ENCODE assay signal across 8 cellular contexts in genomic region chr17:48624544-48625501, GRCh38. TPM values are rescaled to one million over a fixed set of nuclear protein-coding genes. Genes with fewer than 3 reads are reported as not detected.
DNase-seq lines count a peak whose midpoint lies in the region; ATAC-seq and TF ChIP-seq lines count a peak whose summit lies in the region.

No MANE protein-coding gene starts in this region.

- H3F3A ChIP-seq in GM23338 (replicated peaks; ENCODE audit: low read depth) = peaks cover 50% of the 10 kb centered on the region

- H3K9me3 Mint-ChIP-seq in GM23338 = peaks cover 4% of the 10 kb centered on the region; the same call in 2 of the 3 replicates
- no peaks in the 10 kb centered on the region for H3K9me3 Mint-ChIP-seq in activated CD8-positive, alpha-beta T cell treated with anti-CD3 and anti-CD28 coated beads for 36 hours

- peak overlapping the region; percentile 80 for H3K4me2 ChIP-seq in GM23338

- no peaks in the 10 kb centered on the region for H3K79me2 ChIP-seq in GM23338 (replicated peaks; ENCODE audit: insufficient read depth)

- H3K4me1 ChIP-seq in GM23338 (ENCODE audit: insufficient read depth) (peaks cover 18% of the 10 kb centered on the region), iPS-20b (ENCODE audit: insufficient read depth, low read length) (no peaks in the 10 kb centered on the region), testis (peaks cover 7% of the 10 kb centered on the region)

- no peak for TF ChIP-seq POLR2A in testis (IDR thresholded peaks at IDR 0.05)

- POLR2A ChIA-PET in activated CD8-positive, alpha-beta T cell treated with anti-CD3 and anti-CD28 coated beads for 36 hours (lab: Charles Lee) = interaction anchor here (0.8 to 3.2 kb wide), 4 partner anchors 11 to 517 kb away, joined by 3 to 19 read pairs (median 3); partner anchors contain the start of genes HOXB8 and SNX11

- H3K36me3 ChIP-seq in GM23338 (ENCODE audit: insufficient read depth) (no peaks in the 10 kb centered on the region), iPS-20b (ENCODE audit: insufficient read depth, low read depth, low read length) (no peaks in the 10 kb centered on the region), testis (ENCODE audit: low read depth, missing control alignments) (no peaks in the 10 kb centered on the region)

- H3K27me3 Mint-ChIP-seq in GM23338 (ENCODE audit: insufficient read depth, low read depth, poor library complexity) = peaks cover 97% of the 10 kb centered on the region
- H3K27me3 Mint-ChIP-seq in activated CD8-positive, alpha-beta T cell treated with anti-CD3 and anti-CD28 coated beads for 36 hours = peaks cover 76% of the 10 kb centered on the region

- H3K27ac Mint-ChIP-seq in GM23338 = no peak overlapping the region
- no peak overlapping the region for H3K27ac Mint-ChIP-seq in activated CD8-positive, alpha-beta T cell treated with anti-CD3 and anti-CD28 coated beads for 36 hours

- 1% methylated on average over 38 to 55 of the region's 67 CpGs for WGBS in testis, 2 donors

- H3K9me3 ChIP-seq in iPS-20b (ENCODE audit: insufficient read depth, low read depth, low read length) = peaks cover 19% of the 10 kb centered on the region
- H3K9me3 ChIP-seq in testis = no peaks in the 10 kb centered on the region

- H3K27me3 ChIP-seq in GM23338 (ENCODE audit: insufficient read depth) (peaks cover 100% of the 10 kb centered on the region), iPS-20b (ENCODE audit: insufficient read depth, low read length) (peaks cover 100% of the 10 kb centered on the region), testis (no peaks in the 10 kb centered on the region)

- H3K9me2 ChIP-seq in GM23338 (ENCODE audit: insufficient read depth) = no peaks in the 10 kb centered on the region

- peaks cover 10% of the 10 kb centered on the region for H3K4me1 Mint-ChIP-seq in GM23338
- H3K4me1 Mint-ChIP-seq in activated CD8-positive, alpha-beta T cell treated with anti-CD3 and anti-CD28 coated beads for 36 hours (ENCODE audit: low read depth) = peaks cover 8% of the 10 kb centered on the region

- H3K4me3 Mint-ChIP-seq in GM23338 = peak overlapping the region; percentile 59; the same call in 2 of the 3 replicates
- peak overlapping the region; percentile 77 for H3K4me3 Mint-ChIP-seq in activated CD8-positive, alpha-beta T cell treated with anti-CD3 and anti-CD28 coated beads for 36 hours

- H4K20me1 ChIP-seq in GM23338 (replicated peaks; ENCODE audit: insufficient read depth) = peaks cover 61% of the 10 kb centered on the region

- no peak overlapping the region for H3K9ac ChIP-seq in iPS-20b (ENCODE audit: low read depth, low read length)

- H2AFZ ChIP-seq in GM23338 = no peak overlapping the region

- no peak for TF ChIP-seq CTCF in 22Rv1 (IDR thresholded peaks at IDR 0.05)
- TF ChIP-seq CTCF in GM23338 (conservative IDR thresholded peaks at IDR 0.05; ENCODE audit: low read depth in 2 of 2) = no peak
- no peak for TF ChIP-seq CTCF in activated CD8-positive, alpha-beta T cell treated with anti-CD3 and anti-CD28 coated beads for 36 hours (IDR thresholded peaks at IDR 0.05)
- TF ChIP-seq CTCF in testis (IDR thresholded peaks at IDR 0.05) = no peak

- ATAC-seq in GM23338 = peak; percentile 32
- peak; percentile 31 for ATAC-seq in activated CD8-positive, alpha-beta T cell treated with anti-CD3 and anti-CD28 coated beads for 36 hours

- DNase-seq in GM23338 (ENCODE audit: low spot score) (peak; percentile 82), testis (no peak), HuH-7.5 (ENCODE audit: low spot score) (no peak), NK-92 (lab: John Stamatoyannopoulos, UW; ENCODE audit: unreplicated experiment) (no peak), SIG-M5 (lab: John Stamatoyannopoulos, UW) (no peak)
- DNase-seq in activated CD8-positive, alpha-beta T cell treated with anti-CD3 and anti-CD28 coated beads for 36 hours = peak; percentile 46

- peaks cover 3% of the 10 kb centered on the region; the same call in 2 of the 3 replicates for H3K36me3 Mint-ChIP-seq in GM23338 (ENCODE audit: low read depth)
- H3K36me3 Mint-ChIP-seq in activated CD8-positive, alpha-beta T cell treated with anti-CD3 and anti-CD28 coated beads for 36 hours (ENCODE audit: low read depth) = no peaks in the 10 kb centered on the region

- H3K4me3 ChIP-seq in GM23338 (peak overlapping the region; percentile 51), iPS-20b (ENCODE audit: low read length) (0 out of 2 replicates have a peak overlapping the region, but pooled peaks have one; percentile 6), testis (peak overlapping the region; percentile 26 to 48)

- H3K27ac ChIP-seq in 22Rv1 (peak overlapping the region; percentile 69), GM23338 (ENCODE audit: low read depth) (no peak overlapping the region), iPS-20b (ENCODE audit: low read length) (no peak overlapping the region), testis (no peak overlapping the region)

- CTCF ChIA-PET in activated CD8-positive, alpha-beta T cell treated with anti-CD3 and anti-CD28 coated beads for 36 hours (lab: Charles Lee) = interaction anchor here (0.8 to 5.5 kb wide), 10 partner anchors 10 to 545 kb away, joined by 3 to 40 read pairs (median 9); partner anchors contain the start of genes HOXB5 and HOXB8

- intact Hi-C loops in activated CD8-positive, alpha-beta T cell treated with anti-CD3 and anti-CD28 coated beads for 36 hours (cut with micrococcal nuclease) = no loop called here
- intact Hi-C loops in testis (cut with DNase I; ENCODE audit: low total_unique reads) = no loop called here

TF ChIP-seq in GM23338, 12 proteins besides CTCF, POLR2A, EP300 and RAD21:
- TF ChIP-seq ETS1 (IDR thresholded peaks at IDR 0.05) (no peak), EZH2phosphoT487 (IDR thresholded peaks at IDR 0.05; ENCODE audit: unreplicated experiment) (no peak), EZH2 (IDR thresholded peaks at IDR 0.05; ENCODE audit: low read depth, unreplicated experiment) (peak; percentile 84)
TF ChIP-seq in GM23338: peak in this region for 1.

RNA-seq across cellular contexts. Expression of gene HOXB9, which starts 1.3 kb away (rescaled TPM):
- total RNA-seq in GM23338 (2014; rRNA removed; shearing (Covaris generic)) = not detected in 2 replicates
- not detected in 2 replicates for polyA plus RNA-seq in GM23338 (2016; fragmentation: Nextera tagmentation; extraction: Ambion mirVana)
- total RNA-seq in activated CD8-positive, alpha-beta T cell treated with anti-CD3 and anti-CD28 coated beads for 36 hours = 1 to 10 TPM; 6.9 to 7.0 TPM
- under 1 TPM; 0.31 to 0.94 TPM for total RNA-seq in testis
- polyA plus RNA-seq in testis (ENCODE audit: insufficient read depth, low read depth, low replicate concordance) = 0.76 TPM

RNA-seq across cellular contexts. Expression of gene HOXB8, which starts 9.7 kb away (rescaled TPM):
- not detected in 2 replicates for total RNA-seq in GM23338 (2014; rRNA removed; shearing (Covaris generic))
- polyA plus RNA-seq in GM23338 (2016; fragmentation: Nextera tagmentation; extraction: Ambion mirVana) (not detected in 2 replicates), testis (ENCODE audit: insufficient read depth, low read depth, low replicate concordance) (1.2 TPM)
- total RNA-seq in activated CD8-positive, alpha-beta T cell treated with anti-CD3 and anti-CD28 coated beads for 36 hours = not detected
- total RNA-seq in testis = 1 to 10 TPM; 2.0 to 2.7 TPM

RNA-seq across cellular contexts. Expression of gene HOXB7, which starts 14.0 kb away (rescaled TPM):
- total RNA-seq in GM23338 (2014; rRNA removed; shearing (Covaris generic)) = not detected in 2 replicates
- polyA plus RNA-seq in GM23338 (2016; fragmentation: Nextera tagmentation; extraction: Ambion mirVana) = not detected in 2 replicates
- total RNA-seq in activated CD8-positive, alpha-beta T cell treated with anti-CD3 and anti-CD28 coated beads for 36 hours = 1 to 10 TPM in 1 of 2 experiments, under 1 TPM in 1; 0.50 to 1.0 TPM
- total RNA-seq in testis = 1 to 10 TPM; 2.8 to 3.2 TPM
- polyA plus RNA-seq in testis (ENCODE audit: insufficient read depth, low read depth, low replicate concordance) = 4.4 TPM

RNA-seq across cellular contexts. Expression of gene HOXB6, which starts 20.0 kb away (rescaled TPM):
- not detected in 2 replicates for total RNA-seq in GM23338 (2014; rRNA removed; shearing (Covaris generic))
- polyA plus RNA-seq in GM23338 (2016; fragmentation: Nextera tagmentation; extraction: Ambion mirVana) (not detected in 2 replicates), testis (ENCODE audit: insufficient read depth, low read depth, low replicate concordance) (3.0 TPM)
- total RNA-seq in activated CD8-positive, alpha-beta T cell treated with anti-CD3 and anti-CD28 coated beads for 36 hours = not detected
- total RNA-seq in testis = 1 to 10 TPM; 2.0 to 4.3 TPM

RNA-seq across cellular contexts. Expression of gene HOXB5, which starts 31.2 kb away (rescaled TPM):
- not detected in 2 replicates for total RNA-seq in GM23338 (2014; rRNA removed; shearing (Covaris generic))
- polyA plus RNA-seq in GM23338 (2016; fragmentation: Nextera tagmentation; extraction: Ambion mirVana) = not detected in 2 replicates
- not detected for total RNA-seq in activated CD8-positive, alpha-beta T cell treated with anti-CD3 and anti-CD28 coated beads for 36 hours
- total RNA-seq in testis = under 1 TPM; 0.50 to 0.71 TPM
- polyA plus RNA-seq in testis (ENCODE audit: insufficient read depth, low read depth, low replicate concordance) = 1.7 TPM

Comparison
In these comparisons a context has a peak if more than half of its experiments do, and no peak if none do; other contexts are left out.
1. DNase-seq: peak in GM23338 (single experiment) and activated CD8-positive, alpha-beta T cell treated with anti-CD3 and anti-CD28 coated beads for 36 hours (single experiment); none in testis (single experiment), HuH-7.5 (single experiment), NK-92 (single experiment) and SIG-M5 (single experiment).
2. Peak in every context shown above with its lines, with median percentiles within 50 percentile points of each other: H3K4me3 ChIP-seq.